In the genomic region with DNA sequence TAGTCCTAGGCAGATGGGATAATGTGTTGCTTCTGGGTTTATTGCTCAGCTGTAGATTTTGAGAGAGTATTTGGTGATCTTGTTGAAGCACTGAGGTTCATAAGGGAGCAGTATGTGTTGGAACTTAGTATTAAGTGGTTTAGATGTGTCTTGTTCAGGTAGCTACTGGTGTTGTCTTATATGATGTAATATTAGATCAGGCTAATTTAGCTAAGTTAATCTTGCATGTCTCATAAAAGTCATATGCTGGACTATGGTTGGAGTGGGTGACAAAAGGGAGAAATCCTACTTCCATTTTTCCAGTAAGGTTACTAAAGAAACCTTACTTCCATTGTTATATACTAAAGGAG, we compare ENCODE assay signal across 2 cellular contexts.
TF ChIP-seq lines count a peak whose summit lies in the region.

No MANE protein-coding gene starts in this region.

TF ChIP-seq in GM23338, 12 proteins besides CTCF, POLR2A, EP300 and RAD21:
- TF ChIP-seq, protein P1, sequence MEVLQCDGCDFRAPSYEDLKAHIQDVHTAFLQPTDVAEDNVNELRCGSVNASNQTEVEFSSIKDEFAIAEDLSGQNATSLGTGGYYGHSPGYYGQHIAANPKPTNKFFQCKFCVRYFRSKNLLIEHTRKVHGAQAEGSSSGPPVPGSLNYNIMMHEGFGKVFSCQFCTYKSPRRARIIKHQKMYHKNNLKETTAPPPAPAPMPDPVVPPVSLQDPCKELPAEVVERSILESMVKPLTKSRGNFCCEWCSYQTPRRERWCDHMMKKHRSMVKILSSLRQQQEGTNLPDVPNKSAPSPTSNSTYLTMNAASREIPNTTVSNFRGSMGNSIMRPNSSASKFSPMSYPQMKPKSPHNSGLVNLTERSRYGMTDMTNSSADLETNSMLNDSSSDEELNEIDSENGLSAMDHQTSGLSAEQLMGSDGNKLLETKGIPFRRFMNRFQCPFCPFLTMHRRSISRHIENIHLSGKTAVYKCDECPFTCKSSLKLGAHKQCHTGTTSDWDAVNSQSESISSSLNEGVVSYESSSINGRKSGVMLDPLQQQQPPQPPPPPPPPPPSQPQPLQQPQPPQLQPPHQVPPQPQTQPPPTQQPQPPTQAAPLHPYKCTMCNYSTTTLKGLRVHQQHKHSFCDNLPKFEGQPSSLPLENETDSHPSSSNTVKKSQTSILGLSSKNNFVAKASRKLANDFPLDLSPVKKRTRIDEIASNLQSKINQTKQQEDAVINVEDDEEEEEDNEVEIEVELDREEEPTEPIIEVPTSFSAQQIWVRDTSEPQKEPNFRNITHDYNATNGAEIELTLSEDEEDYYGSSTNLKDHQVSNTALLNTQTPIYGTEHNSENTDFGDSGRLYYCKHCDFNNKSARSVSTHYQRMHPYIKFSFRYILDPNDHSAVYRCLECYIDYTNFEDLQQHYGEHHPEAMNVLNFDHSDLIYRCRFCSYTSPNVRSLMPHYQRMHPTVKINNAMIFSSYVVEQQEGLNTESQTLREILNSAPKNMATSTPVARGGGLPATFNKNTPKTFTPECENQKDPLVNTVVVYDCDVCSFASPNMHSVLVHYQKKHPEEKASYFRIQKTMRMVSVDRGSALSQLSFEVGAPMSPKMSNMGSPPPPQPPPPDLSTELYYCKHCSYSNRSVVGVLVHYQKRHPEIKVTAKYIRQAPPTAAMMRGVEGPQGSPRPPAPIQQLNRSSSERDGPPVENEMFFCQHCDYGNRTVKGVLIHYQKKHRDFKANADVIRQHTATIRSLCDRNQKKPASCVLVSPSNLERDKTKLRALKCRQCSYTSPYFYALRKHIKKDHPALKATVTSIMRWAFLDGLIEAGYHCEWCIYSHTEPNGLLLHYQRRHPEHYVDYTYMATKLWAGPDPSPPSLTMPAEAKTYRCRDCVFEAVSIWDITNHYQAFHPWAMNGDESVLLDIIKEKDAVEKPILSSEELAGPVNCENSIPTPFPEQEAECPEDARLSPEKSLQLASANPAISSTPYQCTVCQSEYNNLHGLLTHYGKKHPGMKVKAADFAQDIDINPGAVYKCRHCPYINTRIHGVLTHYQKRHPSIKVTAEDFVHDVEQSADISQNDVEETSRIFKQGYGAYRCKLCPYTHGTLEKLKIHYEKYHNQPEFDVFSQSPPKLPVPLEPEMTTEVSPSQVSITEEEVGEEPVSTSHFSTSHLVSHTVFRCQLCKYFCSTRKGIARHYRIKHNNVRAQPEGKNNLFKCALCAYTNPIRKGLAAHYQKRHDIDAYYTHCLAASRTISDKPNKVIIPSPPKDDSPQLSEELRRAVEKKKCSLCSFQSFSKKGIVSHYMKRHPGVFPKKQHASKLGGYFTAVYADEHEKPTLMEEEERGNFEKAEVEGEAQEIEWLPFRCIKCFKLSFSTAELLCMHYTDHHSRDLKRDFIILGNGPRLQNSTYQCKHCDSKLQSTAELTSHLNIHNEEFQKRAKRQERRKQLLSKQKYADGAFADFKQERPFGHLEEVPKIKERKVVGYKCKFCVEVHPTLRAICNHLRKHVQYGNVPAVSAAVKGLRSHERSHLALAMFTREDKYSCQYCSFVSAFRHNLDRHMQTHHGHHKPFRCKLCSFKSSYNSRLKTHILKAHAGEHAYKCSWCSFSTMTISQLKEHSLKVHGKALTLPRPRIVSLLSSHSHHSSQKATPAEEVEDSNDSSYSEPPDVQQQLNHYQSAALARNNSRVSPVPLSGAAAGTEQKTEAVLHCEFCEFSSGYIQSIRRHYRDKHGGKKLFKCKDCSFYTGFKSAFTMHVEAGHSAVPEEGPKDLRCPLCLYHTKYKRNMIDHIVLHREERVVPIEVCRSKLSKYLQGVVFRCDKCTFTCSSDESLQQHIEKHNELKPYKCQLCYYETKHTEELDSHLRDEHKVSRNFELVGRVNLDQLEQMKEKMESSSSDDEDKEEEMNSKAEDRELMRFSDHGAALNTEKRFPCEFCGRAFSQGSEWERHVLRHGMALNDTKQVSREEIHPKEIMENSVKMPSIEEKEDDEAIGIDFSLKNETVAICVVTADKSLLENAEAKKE (CRISPR knock-in tag; IDR thresholded peaks at IDR 0.05): no peak
- TF ChIP-seq REST (IDR thresholded peaks at IDR 0.05; ENCODE audit: unreplicated experiment) (no peak), EZH2 (IDR thresholded peaks at IDR 0.05; ENCODE audit: low read depth, unreplicated experiment) (no peak), POLR2AphosphoS5 (IDR thresholded peaks at IDR 0.05; ENCODE audit: low read depth) (no peak), STAT1 (IDR thresholded peaks at IDR 0.05; ENCODE audit: unreplicated experiment) (no peak)

TF ChIP-seq in WTC11, 78 proteins besides CTCF, POLR2A, EP300 and RAD21 (continued from another document):
- TF ChIP-seq CBFB (CRISPR knock-in tag; IDR thresholded peaks at IDR 0.05; ENCODE audit: low read depth) (no peak), CREB1 (CRISPR knock-in tag; IDR thresholded peaks at IDR 0.05) (no peak), ESRRA (CRISPR knock-in tag; IDR thresholded peaks at IDR 0.05; ENCODE audit: borderline replicate concordance) (no peak), NR2C2 (CRISPR knock-in tag; IDR thresholded peaks at IDR 0.05) (no peak), ZNF121 (CRISPR knock-in tag; IDR thresholded peaks at IDR 0.05) (no peak), MYBL2 (CRISPR knock-in tag; IDR thresholded peaks at IDR 0.05) (no peak), SOX15 (CRISPR knock-in tag; IDR thresholded peaks at IDR 0.05) (no peak), TCF7 (CRISPR knock-in tag; IDR thresholded peaks at IDR 0.05; ENCODE audit: low read depth) (no peak)
- TF ChIP-seq, protein P2, sequence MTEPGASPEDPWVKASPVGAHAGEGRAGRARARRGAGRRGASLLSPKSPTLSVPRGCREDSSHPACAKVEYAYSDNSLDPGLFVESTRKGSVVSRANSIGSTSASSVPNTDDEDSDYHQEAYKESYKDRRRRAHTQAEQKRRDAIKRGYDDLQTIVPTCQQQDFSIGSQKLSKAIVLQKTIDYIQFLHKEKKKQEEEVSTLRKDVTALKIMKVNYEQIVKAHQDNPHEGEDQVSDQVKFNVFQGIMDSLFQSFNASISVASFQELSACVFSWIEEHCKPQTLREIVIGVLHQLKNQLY (CRISPR knock-in tag; IDR thresholded peaks at IDR 0.05): no peak
- TF ChIP-seq, protein P3, sequence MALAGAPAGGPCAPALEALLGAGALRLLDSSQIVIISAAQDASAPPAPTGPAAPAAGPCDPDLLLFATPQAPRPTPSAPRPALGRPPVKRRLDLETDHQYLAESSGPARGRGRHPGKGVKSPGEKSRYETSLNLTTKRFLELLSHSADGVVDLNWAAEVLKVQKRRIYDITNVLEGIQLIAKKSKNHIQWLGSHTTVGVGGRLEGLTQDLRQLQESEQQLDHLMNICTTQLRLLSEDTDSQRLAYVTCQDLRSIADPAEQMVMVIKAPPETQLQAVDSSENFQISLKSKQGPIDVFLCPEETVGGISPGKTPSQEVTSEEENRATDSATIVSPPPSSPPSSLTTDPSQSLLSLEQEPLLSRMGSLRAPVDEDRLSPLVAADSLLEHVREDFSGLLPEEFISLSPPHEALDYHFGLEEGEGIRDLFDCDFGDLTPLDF (CRISPR knock-in tag; IDR thresholded peaks at IDR 0.05): no peak
TF ChIP-seq in WTC11: peak in this region for 0.
